1 cellular context compared by ENCODE assay signal in the genomic region with DNA sequence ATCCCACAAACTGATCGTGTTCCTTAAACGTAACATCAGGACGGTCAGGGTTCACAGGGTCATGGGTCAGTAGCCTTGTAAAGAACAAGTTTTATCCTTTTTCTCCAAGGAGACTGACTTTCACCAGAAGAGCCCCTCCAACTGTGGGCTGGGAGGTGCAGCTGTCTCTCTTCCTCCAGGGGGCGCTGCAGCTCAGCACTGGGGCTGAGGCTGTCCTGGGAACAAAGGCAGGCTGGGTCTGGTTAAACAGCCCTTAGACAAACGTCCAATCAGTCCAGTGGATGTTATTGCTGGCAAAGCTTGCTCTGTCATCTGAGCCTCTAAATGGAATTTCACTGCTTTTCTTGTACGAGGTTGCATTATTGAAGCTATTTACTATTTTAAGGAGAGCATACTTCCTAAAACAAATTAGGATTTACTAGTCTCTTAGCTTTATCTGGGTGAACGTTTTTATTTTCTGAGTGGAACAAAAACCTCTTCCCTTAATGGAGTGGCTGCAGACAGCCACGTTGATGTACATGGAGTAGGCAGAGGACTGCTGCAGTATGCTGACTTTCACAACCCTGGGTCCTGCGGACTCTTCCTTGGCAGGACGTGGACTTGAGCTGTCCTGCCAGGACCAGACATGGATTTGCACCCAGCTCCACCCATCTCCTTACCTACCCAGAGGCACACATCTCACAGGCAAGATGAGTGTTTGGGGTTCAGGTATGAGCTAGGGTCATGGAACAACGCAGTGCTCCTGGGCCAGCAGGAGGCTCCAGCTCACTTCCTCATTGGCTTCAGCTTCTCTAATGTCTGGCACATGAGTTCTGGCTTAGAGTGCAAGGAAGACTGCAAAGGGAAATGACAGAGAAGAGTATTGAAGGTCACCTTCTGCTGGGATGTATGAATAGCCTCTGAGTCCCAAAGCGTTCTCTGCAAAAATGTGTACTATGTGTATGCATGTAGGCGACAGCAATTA.
TF ChIP-seq lines count a peak whose summit lies in the region.

No MANE protein-coding gene starts in this region.

TF ChIP-seq in SK-N-SH treated with all-trans-retinoic acid at 6 μM for 48 hours, 23 proteins besides CTCF, POLR2A, EP300 and RAD21 (continued from another document):
- TF ChIP-seq, protein P1, sequence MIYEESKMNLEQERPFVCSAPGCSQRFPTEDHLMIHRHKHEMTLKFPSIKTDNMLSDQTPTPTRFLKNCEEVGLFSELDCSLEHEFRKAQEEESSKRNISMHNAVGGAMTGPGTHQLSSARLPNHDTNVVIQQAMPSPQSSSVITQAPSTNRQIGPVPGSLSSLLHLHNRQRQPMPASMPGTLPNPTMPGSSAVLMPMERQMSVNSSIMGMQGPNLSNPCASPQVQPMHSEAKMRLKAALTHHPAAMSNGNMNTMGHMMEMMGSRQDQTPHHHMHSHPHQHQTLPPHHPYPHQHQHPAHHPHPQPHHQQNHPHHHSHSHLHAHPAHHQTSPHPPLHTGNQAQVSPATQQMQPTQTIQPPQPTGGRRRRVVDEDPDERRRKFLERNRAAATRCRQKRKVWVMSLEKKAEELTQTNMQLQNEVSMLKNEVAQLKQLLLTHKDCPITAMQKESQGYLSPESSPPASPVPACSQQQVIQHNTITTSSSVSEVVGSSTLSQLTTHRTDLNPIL (CRISPR knock-in tag; IDR thresholded peaks at IDR 0.05; ENCODE audit: low read depth), result no peak
- no peak for TF ChIP-seq OSR1 (CRISPR knock-in tag; IDR thresholded peaks at IDR 0.05)
